In the genomic region with DNA sequence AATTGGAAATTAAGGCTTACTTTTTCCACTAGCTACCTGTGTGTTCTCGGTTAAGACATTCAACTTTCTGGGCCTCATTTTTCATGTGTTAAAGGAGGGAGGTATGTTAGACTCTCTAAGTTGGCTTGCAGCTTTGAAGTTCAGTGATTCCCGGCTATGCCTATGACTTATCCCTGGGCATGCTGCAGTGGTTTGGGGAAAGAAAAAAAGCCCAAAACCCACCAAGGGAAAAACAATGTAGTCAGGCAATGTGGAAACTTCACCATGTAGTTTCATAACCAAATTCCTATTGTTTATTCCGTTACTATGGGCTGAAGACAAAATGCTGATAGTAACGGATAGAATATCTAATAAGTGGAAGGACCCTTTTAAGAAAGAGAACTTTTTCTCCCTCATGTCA, we compare ENCODE assay signal across 21 cellular contexts.
"Had no signal": no experiment of that assay in that cellular context is flagged by ENCODE, and none has a peak within 500 bp of the region (broad histone marks: within the 10 kb centered on the region; RNA-seq: fewer than 3 reads in every experiment).

No MANE protein-coding gene starts in this region.

- H3K27ac Mint-ChIP-seq: activated naive CD8-positive, alpha-beta T cell treated with anti-CD3 and anti-CD28 coated beads, Interleukin-2, amount 50 U/mL, for 24 hours; memory B cell; natural killer cell; T-cell had no signal

- H3K9me3 Mint-ChIP-seq: activated naive CD8-positive, alpha-beta T cell treated with anti-CD3 and anti-CD28 coated beads, Interleukin-2, amount 50 U/mL, for 24 hours; central memory CD8-positive, alpha-beta T cell had no signal

- H3K4me3 ChIP-seq: psoas muscle, right lobe of liver, stomach, thoracic aorta, upper lobe of right lung had no signal

- H3K36me3 ChIP-seq: brain microvascular endothelial cell, right lobe of liver, stomach, thoracic aorta, upper lobe of right lung had no signal

- H3K9me3 ChIP-seq: psoas muscle, right lobe of liver, SK-N-SH, stomach, thoracic aorta, upper lobe of right lung had no signal

- H3K27ac ChIP-seq: brain microvascular endothelial cell, psoas muscle, right lobe of liver, stomach, thoracic aorta, upper lobe of right lung had no signal

- H3K27me3 Mint-ChIP-seq: activated naive CD8-positive, alpha-beta T cell treated with anti-CD3 and anti-CD28 coated beads, Interleukin-2, amount 50 U/mL, for 24 hours; central memory CD8-positive, alpha-beta T cell; memory B cell; T-cell had no signal

- H3K36me3 Mint-ChIP-seq: memory B cell, natural killer cell, T-cell had no signal

- ATAC-seq: activated CD4-positive, CD25-positive, alpha-beta regulatory T cell treated with anti-CD3 and anti-CD28 coated beads, Interleukin-2, amount 50 U/mL, for 24 hours; activated naive CD8-positive, alpha-beta T cell treated with anti-CD3 and anti-CD28 coated beads, Interleukin-2, amount 50 U/mL, for 24 hours; left ventricle myocardium superior; natural killer cell; psoas muscle; right lobe of liver; T-cell; upper lobe of right lung had no signal

- DNase-seq: activated naive CD4-positive, alpha-beta T cell; activated naive CD8-positive, alpha-beta T cell treated with anti-CD3 and anti-CD28 coated beads, Interleukin-2, amount 50 U/mL, for 24 hours; brain microvascular endothelial cell; effector memory CD4-positive, alpha-beta T cell; hippocampal formation; kidney; left ventricle myocardium superior; natural killer cell; nucleus accumbens; psoas muscle; right lobe of liver; SK-N-SH; stimulated activated CD4-positive, alpha-beta T cell treated with anti-CD3 and anti-CD28 coated beads, Interleukin-2, amount 100 ng/mL, for 24 hours; stomach; T-cell; T-helper 9 cell; upper lobe of right lung had no signal

- H3K27me3 ChIP-seq: brain microvascular endothelial cell, right lobe of liver, stomach, upper lobe of right lung had no signal

- H3K4me1 ChIP-seq: psoas muscle, right lobe of liver, stomach, upper lobe of right lung had no signal

- H3K4me3 Mint-ChIP-seq: activated naive CD8-positive, alpha-beta T cell treated with anti-CD3 and anti-CD28 coated beads, Interleukin-2, amount 50 U/mL, for 24 hours; central memory CD8-positive, alpha-beta T cell; memory B cell; natural killer cell; T-cell had no signal

- H3K4me1 Mint-ChIP-seq: activated naive CD8-positive, alpha-beta T cell treated with anti-CD3 and anti-CD28 coated beads, Interleukin-2, amount 50 U/mL, for 24 hours; central memory CD8-positive, alpha-beta T cell; memory B cell; natural killer cell; T-cell had no signal
